ENCODE assay signal across 1 cellular context in the genomic region with DNA sequence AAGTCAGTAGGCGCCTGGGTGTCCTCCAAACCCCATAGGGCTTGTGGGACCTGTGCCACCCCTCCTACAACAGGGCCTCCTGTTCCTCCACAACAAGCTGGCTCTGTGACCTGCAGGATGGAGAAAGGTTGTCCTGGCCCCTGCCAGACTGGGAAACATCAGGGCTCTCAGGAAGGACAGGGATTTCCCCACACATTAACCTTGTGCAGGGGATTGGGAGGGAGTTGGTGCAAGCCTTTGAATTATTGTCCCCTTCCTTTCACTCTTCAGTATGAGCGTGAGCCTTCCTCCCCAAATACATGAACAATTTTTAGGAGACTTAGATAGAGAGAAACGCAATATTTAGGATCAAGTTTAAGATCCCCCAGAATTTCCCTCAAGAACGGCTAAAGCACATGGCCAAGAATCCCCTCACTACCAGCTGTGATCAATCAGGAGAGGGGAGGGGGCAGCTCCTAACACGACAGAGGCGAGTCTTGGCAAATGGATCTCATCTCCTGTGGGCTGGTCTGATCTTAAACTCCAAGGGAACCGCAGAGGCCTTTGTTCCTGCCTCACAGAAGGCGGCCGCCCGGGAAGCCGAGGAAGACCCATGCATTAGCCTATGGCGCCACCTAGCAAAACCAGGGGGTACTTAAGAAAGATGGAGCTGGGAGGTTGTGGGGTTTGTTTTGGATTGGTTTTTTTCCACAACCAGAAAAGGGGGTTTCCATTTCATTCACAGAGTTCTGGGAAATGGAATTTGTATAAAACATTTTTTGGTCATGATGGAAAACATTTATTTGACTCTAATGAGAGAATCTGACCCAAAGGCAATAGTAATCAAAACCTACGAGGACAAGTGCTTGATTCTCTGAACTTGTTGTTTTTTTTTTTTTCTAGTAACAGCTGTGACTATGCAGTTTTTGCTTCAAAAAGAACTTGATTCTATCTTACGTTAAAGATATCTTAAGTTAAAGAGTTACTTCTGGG.
TF ChIP-seq lines count a peak whose summit lies in the region.

No MANE protein-coding gene starts in this region.

TF ChIP-seq in HepG2, 621 proteins besides CTCF, POLR2A, EP300 and RAD21 (continued from another document):
- TF ChIP-seq, protein P1, sequence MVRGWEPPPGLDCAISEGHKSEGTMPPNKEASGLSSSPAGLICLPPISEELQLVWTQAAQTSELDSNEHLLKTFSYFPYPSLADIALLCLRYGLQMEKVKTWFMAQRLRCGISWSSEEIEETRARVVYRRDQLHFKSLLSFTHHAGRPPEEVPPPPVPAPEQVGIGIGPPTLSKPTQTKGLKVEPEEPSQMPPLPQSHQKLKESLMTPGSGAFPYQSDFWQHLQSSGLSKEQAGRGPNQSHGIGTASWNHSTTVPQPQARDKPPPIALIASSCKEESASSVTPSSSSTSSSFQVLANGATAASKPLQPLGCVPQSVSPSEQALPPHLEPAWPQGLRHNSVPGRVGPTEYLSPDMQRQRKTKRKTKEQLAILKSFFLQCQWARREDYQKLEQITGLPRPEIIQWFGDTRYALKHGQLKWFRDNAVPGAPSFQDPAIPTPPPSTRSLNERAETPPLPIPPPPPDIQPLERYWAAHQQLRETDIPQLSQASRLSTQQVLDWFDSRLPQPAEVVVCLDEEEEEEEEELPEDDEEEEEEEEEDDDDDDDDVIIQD (CRISPR knock-in tag; IDR thresholded peaks at IDR 0.05; ENCODE audit: low read depth), result peak; percentile 35; the same call in 1 of the 2 replicates
- peak; percentile 44; the same call in 1 of the 2 replicates for TF ChIP-seq MIXL1 (CRISPR knock-in tag; IDR thresholded peaks at IDR 0.05)
- TF ChIP-seq, protein P2, sequence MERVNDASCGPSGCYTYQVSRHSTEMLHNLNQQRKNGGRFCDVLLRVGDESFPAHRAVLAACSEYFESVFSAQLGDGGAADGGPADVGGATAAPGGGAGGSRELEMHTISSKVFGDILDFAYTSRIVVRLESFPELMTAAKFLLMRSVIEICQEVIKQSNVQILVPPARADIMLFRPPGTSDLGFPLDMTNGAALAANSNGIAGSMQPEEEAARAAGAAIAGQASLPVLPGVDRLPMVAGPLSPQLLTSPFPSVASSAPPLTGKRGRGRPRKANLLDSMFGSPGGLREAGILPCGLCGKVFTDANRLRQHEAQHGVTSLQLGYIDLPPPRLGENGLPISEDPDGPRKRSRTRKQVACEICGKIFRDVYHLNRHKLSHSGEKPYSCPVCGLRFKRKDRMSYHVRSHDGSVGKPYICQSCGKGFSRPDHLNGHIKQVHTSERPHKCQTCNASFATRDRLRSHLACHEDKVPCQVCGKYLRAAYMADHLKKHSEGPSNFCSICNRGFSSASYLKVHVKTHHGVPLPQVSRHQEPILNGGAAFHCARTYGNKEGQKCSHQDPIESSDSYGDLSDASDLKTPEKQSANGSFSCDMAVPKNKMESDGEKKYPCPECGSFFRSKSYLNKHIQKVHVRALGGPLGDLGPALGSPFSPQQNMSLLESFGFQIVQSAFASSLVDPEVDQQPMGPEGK (CRISPR knock-in tag; IDR thresholded peaks at IDR 0.05), result 0 out of 2 replicates have a peak, but pooled peaks have one; percentile 25
- TF ChIP-seq KDM2A (CRISPR knock-in tag; IDR thresholded peaks at IDR 0.05; ENCODE audit: borderline replicate concordance, low read depth), result peak; percentile 41; the same call in 1 of the 2 replicates
- TF ChIP-seq XRCC5 (optimal IDR thresholded peaks at IDR 0.05; ENCODE audit: low read length), result peak; percentile 60
- TF ChIP-seq, protein P3, sequence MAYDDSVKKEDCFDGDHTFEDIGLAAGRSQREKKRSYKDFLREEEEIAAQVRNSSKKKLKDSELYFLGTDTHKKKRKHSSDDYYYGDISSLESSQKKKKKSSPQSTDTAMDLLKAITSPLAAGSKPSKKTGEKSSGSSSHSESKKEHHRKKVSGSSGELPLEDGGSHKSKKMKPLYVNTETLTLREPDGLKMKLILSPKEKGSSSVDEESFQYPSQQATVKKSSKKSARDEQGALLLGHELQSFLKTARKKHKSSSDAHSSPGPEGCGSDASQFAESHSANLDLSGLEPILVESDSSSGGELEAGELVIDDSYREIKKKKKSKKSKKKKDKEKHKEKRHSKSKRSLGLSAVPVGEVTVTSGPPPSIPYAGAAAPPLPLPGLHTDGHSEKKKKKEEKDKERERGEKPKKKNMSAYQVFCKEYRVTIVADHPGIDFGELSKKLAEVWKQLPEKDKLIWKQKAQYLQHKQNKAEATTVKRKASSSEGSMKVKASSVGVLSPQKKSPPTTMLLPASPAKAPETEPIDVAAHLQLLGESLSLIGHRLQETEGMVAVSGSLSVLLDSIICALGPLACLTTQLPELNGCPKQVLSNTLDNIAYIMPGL (CRISPR knock-in tag; IDR thresholded peaks at IDR 0.05; ENCODE audit: borderline replicate concordance in 1 of 2, low read depth in 1 of 2), result peak; percentile 25; a peak in 2 of 4 replicates
- no peak for TF ChIP-seq NFE2 (CRISPR knock-in tag; IDR thresholded peaks at IDR 0.05)
- TF ChIP-seq IKZF4 (CRISPR knock-in tag; IDR thresholded peaks at IDR 0.05; ENCODE audit: borderline replicate concordance, low read depth, not compliant biosample characterization), result no peak
- peak; percentile 31 for TF ChIP-seq PHF5A (CRISPR knock-in tag; IDR thresholded peaks at IDR 0.05; ENCODE audit: low read depth, unreplicated experiment)
- TF ChIP-seq ZFX (CRISPR knock-in tag; IDR thresholded peaks at IDR 0.05; ENCODE audit: low read depth), result 0 out of 2 replicates have a peak, but pooled peaks have one; percentile 27
- peak; percentile 37; the same call in 1 of the 2 replicates for TF ChIP-seq ZSCAN9 (CRISPR knock-in tag; IDR thresholded peaks at IDR 0.05; ENCODE audit: borderline replicate concordance)
- TF ChIP-seq SMAD1 (CRISPR knock-in tag; IDR thresholded peaks at IDR 0.05; ENCODE audit: borderline replicate concordance, low read depth), result 0 out of 2 replicates have a peak, but pooled peaks have one; percentile 39
- TF ChIP-seq, protein P4, sequence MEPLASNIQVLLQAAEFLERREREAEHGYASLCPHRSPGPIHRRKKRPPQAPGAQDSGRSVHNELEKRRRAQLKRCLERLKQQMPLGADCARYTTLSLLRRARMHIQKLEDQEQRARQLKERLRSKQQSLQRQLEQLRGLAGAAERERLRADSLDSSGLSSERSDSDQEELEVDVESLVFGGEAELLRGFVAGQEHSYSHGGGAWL (CRISPR knock-in tag; IDR thresholded peaks at IDR 0.05), result 0 out of 2 replicates have a peak, but pooled peaks have one; percentile 30
- TF ChIP-seq MYC (CRISPR knock-in tag; IDR thresholded peaks at IDR 0.05; ENCODE audit: borderline replicate concordance), result no peak
- TF ChIP-seq, protein P5, sequence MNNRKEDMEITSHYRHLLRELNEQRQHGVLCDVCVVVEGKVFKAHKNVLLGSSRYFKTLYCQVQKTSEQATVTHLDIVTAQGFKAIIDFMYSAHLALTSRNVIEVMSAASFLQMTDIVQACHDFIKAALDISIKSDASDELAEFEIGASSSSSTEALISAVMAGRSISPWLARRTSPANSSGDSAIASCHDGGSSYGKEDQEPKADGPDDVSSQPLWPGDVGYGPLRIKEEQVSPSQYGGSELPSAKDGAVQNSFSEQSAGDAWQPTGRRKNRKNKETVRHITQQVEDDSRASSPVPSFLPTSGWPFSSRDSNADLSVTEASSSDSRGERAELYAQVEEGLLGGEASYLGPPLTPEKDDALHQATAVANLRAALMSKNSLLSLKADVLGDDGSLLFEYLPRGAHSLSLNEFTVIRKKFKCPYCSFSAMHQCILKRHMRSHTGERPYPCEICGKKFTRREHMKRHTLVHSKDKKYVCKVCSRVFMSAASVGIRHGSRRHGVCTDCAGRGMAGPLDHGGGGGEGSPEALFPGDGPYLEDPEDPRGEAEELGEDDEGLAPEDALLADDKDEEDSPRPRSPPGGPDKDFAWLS (CRISPR knock-in tag; IDR thresholded peaks at IDR 0.05; ENCODE audit: borderline replicate concordance), result no peak
- TF ChIP-seq ZNF501 (CRISPR knock-in tag; IDR thresholded peaks at IDR 0.05), result peak; percentile 28; the same call in 1 of the 2 replicates
- TF ChIP-seq YY1 (IDR thresholded peaks at IDR 0.05; ENCODE audit: insufficient read depth, insufficient replicate concordance, low read depth, low read length), result peak; percentile 47
